17 cellular contexts compared by ENCODE assay signal in the genomic region with DNA sequence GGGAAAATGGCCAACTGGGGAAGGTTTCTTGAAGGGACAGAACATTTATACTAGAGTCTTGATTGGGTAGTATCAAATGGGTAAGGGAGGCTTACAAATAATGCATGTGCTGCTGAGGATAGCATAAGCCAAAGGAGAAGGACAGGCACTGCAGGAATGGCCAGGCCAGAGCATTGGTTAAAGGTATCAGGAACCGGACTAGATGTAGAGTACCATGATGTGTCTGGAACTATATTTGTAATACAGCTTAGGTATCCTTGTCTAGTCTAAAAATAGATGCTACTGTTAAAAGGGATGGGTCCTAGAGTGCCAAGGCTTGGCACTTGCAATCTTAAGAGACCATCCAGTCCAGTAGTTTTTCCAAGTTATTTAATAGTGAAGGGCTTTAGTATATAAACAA. TPM values are rescaled to one million over a fixed set of nuclear protein-coding genes. Genes with fewer than 3 reads are reported as not detected.
DNase-seq lines count a peak whose midpoint lies in the region; ATAC-seq, FAIRE-seq and TF ChIP-seq lines count a peak whose summit lies in the region.
"Had no signal": no experiment of that assay in that cellular context is flagged by ENCODE, and none has a peak within 500 bp of the region (broad histone marks: within the 10 kb centered on the region; RNA-seq: fewer than 3 reads in every experiment).

No MANE protein-coding gene starts in this region.

- H3K23me2 ChIP-seq in H1 (ENCODE audit: low read depth, low read length): no peaks in the 10 kb centered on the region

- no peak overlapping the region for H2BK15ac ChIP-seq in H1 (ENCODE audit: low read length)

- H3K14ac ChIP-seq in H1 (ENCODE audit: insufficient read length): no peak overlapping the region

- peaks cover 76% of the 10 kb centered on the region for H3K4me1 Mint-ChIP-seq in activated naive CD4-positive, alpha-beta T cell treated with anti-CD3 and anti-CD28 coated beads, Interleukin-2, amount 50 U/mL, for 24 hours
- H3K4me1 Mint-ChIP-seq in stimulated activated memory B cell treated with anti-CD40 and anti-IgM and Interleukin-4, amounts not matched to agents 10 μg/mL and 1 μg/mL and 100 μg/mL, for 72 hours: peaks cover 61% of the 10 kb centered on the region

- no peak overlapping the region for H3K56ac ChIP-seq in H1 (replicated peaks; ENCODE audit: insufficient read length, low read depth, low read length)

- no peak overlapping the region for H4K8ac ChIP-seq in H1 (ENCODE audit: extremely low read depth, insufficient read depth, low read length)

- peaks cover 0 to 29% of the 10 kb centered on the region in 2 experiments; a peak in 2 of 4 replicates for H3K79me2 ChIP-seq in H1 (ENCODE audit: control insufficient read depth in 1 of 2, insufficient read depth in 2 of 2, low read length in 2 of 2)

- H3K18ac ChIP-seq in H1 (ENCODE audit: extremely low read depth, low read length): no peak overlapping the region

- no peak overlapping the region for H3K4me3 Mint-ChIP-seq in activated naive CD4-positive, alpha-beta T cell treated with anti-CD3 and anti-CD28 coated beads, Interleukin-2, amount 50 U/mL, for 24 hours
- no peak overlapping the region for H3K4me3 Mint-ChIP-seq in stimulated activated memory B cell treated with anti-CD40 and anti-IgM and Interleukin-4, amounts not matched to agents 10 μg/mL and 1 μg/mL and 100 μg/mL, for 72 hours

- H3K27me3 ChIP-seq in RWPE2 (ENCODE audit: insufficient read depth, poor library complexity, severe bottlenecking): no peaks in the 10 kb centered on the region
- H3K27me3 ChIP-seq in H1 (replicated peaks in 1 of 4; ENCODE audit: control insufficient read depth in 3 of 4, extremely low read depth in 1 of 4, insufficient read depth in 3 of 4, low read length in 3 of 4): no peaks in the 10 kb centered on the region
- no peaks in the 10 kb centered on the region for H3K27me3 ChIP-seq in transverse colon
- H3K27me3 ChIP-seq: sigmoid colon had no signal

- H2BK12ac ChIP-seq in H1 (ENCODE audit: low read depth, low read length): no peak overlapping the region

- TF ChIP-seq EP300 in H1 (IDR thresholded peaks at IDR 0.05; ENCODE audit: borderline replicate concordance in 1 of 2, low read depth in 2 of 2, low read length in 2 of 2) (no peak), transverse colon (IDR thresholded peaks at IDR 0.05; ENCODE audit: low read depth) (no peak)

- 95% methylated on average over 1 of the region's 1 CpG; no CpG with 5 or more reads in 1 of the 2 experiments for WGBS in H1 (ENCODE audit: extremely low coverage in 1 of 2, insufficient coverage in 1 of 2, insufficient read length in 1 of 2, insufficient replicate concordance in 2 of 2, low coverage in 1 of 2, low lambda C conversion rate in 2 of 2, missing lambda C conversion rate in 1 of 2), 2 experiments
- 86 to 97% methylated on average over 1 of the region's 1 CpG for WGBS in transverse colon (ENCODE audit: low coverage in 1 of 2), 2 donors

- no peak overlapping the region for H4K91ac ChIP-seq in H1 (replicated peaks; ENCODE audit: insufficient read length, low read length)

- peaks cover 2 to 4% of the 10 kb centered on the region in 2 experiments for H4K20me1 ChIP-seq in H1 (replicated peaks in 1 of 2; ENCODE audit: control insufficient read depth in 1 of 2, insufficient read depth in 2 of 2, low read length in 2 of 2)

- POLR2A ChIA-PET in H1 (lab: Charles Lee; ENCODE audit: partially characterized antibody): interaction anchor here (1.1 to 2.4 kb wide), 7 partner anchors 9 to 44 kb away, joined by 3 to 11 read pairs (median 3); partner anchors contain the start of gene TMEM243

- no peak overlapping the region for H3K4me2 ChIP-seq in H1 (ENCODE audit: insufficient read depth in 1 of 2, low read depth in 2 of 2, low read length in 2 of 2)

- H3K4me3 ChIP-seq in RWPE2 (ENCODE audit: severe bottlenecking) (no peak overlapping the region), H1 (ENCODE audit: extremely low read depth in 1 of 4, insufficient read depth in 2 of 4, low read depth in 3 of 4, low read length in 4 of 4) (no peak overlapping the region), transverse colon (no peak overlapping the region)
- H3K4me3 ChIP-seq: sigmoid colon had no signal

- H3K4me1 ChIP-seq in RWPE2 (ENCODE audit: insufficient read depth, poor library complexity, severe bottlenecking) (no peaks in the 10 kb centered on the region), H1 (replicated peaks in 1 of 4; ENCODE audit: control insufficient read depth in 3 of 4, insufficient read depth in 4 of 4, low read length in 3 of 4) (0 out of 7 replicates have a peak, but pooled peaks cover 0 to 2% (median 0%) of the 10 kb centered on the region in 4 experiments), transverse colon (peaks cover 0 to 5% (median 0%) of the 10 kb centered on the region in 4 donors)
- H3K4me1 ChIP-seq: sigmoid colon had no signal

- H2BK20ac ChIP-seq in H1 (ENCODE audit: low read length): no peak overlapping the region

- no peak overlapping the region for H2BK120ac ChIP-seq in H1 (replicated peaks; ENCODE audit: low read depth, low read length)

- no peak overlapping the region for H4K5ac ChIP-seq in H1 (ENCODE audit: insufficient read length, low read depth, low read length)

- DNase-seq in activated naive CD4-positive, alpha-beta T cell treated with Interleukin-2 at 50 U/mL for 16 hours: no peak
- DNase-seq in RWPE2 (ENCODE audit: low spot score) (no peak), H1 (ENCODE audit: low read depth in 1 of 2, low spot score in 2 of 2) (no peak), transverse colon (no peak), DMS153 treated with DMSO at 0.1 percent for 48 hours (lab: John Stamatoyannopoulos, UW; ENCODE audit: unreplicated experiment) (no peak)
- DNase-seq: activated CD4-positive, CD25-positive, alpha-beta regulatory T cell; central memory CD4-positive, alpha-beta T cell; GDM1; midbrain; MM.1S; NCI-H1930; nucleus accumbens; sigmoid colon had no signal

- in situ Hi-C loops in transverse colon (cut with MboI; ENCODE audit: low pct_ligation_motif_present in 1 of 4, low pct_unique_long_range_greater_than_20kb in 1 of 4, low sequenced_read_pairs in 3 of 4): no loop called here

- peaks cover 45% of the 10 kb centered on the region for H3K36me3 Mint-ChIP-seq in activated naive CD4-positive, alpha-beta T cell treated with anti-CD3 and anti-CD28 coated beads, Interleukin-2, amount 50 U/mL, for 24 hours
- peaks cover 62% of the 10 kb centered on the region for H3K36me3 Mint-ChIP-seq in stimulated activated memory B cell treated with anti-CD40 and anti-IgM and Interleukin-4, amounts not matched to agents 10 μg/mL and 1 μg/mL and 100 μg/mL, for 72 hours

- H3K23ac ChIP-seq in H1 (ENCODE audit: insufficient read length): no peak overlapping the region

- H3K27ac ChIP-seq in RWPE2 (ENCODE audit: poor library complexity, severe bottlenecking) (no peak overlapping the region), H1 (ENCODE audit: low read depth, low read length) (no peak overlapping the region), transverse colon (no peak overlapping the region)
- H3K27ac ChIP-seq: sigmoid colon had no signal

- no peaks in the 10 kb centered on the region for H3K9me3 ChIP-seq in RWPE2 (ENCODE audit: severe bottlenecking)
- H3K9me3 ChIP-seq in H1 (ENCODE audit: insufficient read depth in 2 of 2, low read depth in 1 of 2, low read length in 1 of 2): peaks cover 4 to 7% of the 10 kb centered on the region in 2 experiments; a peak in 1 of 4 replicates
- H3K9me3 ChIP-seq in transverse colon: no peaks in the 10 kb centered on the region
- H3K9me3 ChIP-seq: sigmoid colon had no signal

- H3K9ac ChIP-seq in H1 (replicated peaks in 1 of 4; ENCODE audit: extremely low read depth in 1 of 4, low read depth in 3 of 4, low read length in 3 of 4): no peak overlapping the region

- no peak overlapping the region for H2BK5ac ChIP-seq in H1 (ENCODE audit: low read depth, low read length)

- H2AFZ ChIP-seq in H1 (ENCODE audit: low read length): no peak overlapping the region

- H2AK5ac ChIP-seq in H1 (ENCODE audit: low read depth, low read length): no peak overlapping the region

- no peak overlapping the region for H3K4ac ChIP-seq in H1 (replicated peaks; ENCODE audit: insufficient read length, low read depth, low read length)

- H3K36me3 ChIP-seq in RWPE2 (ENCODE audit: low read depth) (peaks cover 70% of the 10 kb centered on the region), H1 (ENCODE audit: control insufficient read depth in 2 of 4, insufficient read depth in 4 of 4, low read length in 3 of 4) (peaks cover 4 to 58% (median 34%) of the 10 kb centered on the region in 4 experiments; a peak in 6 of 8 replicates), transverse colon (peaks cover 0 to 34% (median 14%) of the 10 kb centered on the region in 4 donors)

- H3K27ac Mint-ChIP-seq in activated naive CD4-positive, alpha-beta T cell treated with anti-CD3 and anti-CD28 coated beads, Interleukin-2, amount 50 U/mL, for 24 hours: peak overlapping the region; percentile 91
- peak overlapping the region; percentile 29 for H3K27ac Mint-ChIP-seq in stimulated activated memory B cell treated with anti-CD40 and anti-IgM and Interleukin-4, amounts not matched to agents 10 μg/mL and 1 μg/mL and 100 μg/mL, for 72 hours

- no peak for TF ChIP-seq RAD21 in H1 (IDR thresholded peaks at IDR 0.05 in 1 of 2, conservative IDR thresholded peaks at IDR 0.05 in 1 of 2; ENCODE audit: low read depth in 2 of 2, low read length in 2 of 2)

- ATAC-seq in RWPE2 (ENCODE audit: low read depth): peak; percentile 9; the same call in 1 of the 3 replicates
- ATAC-seq in stimulated activated memory B cell treated with anti-CD40 and anti-IgM and Interleukin-4, amounts not matched to agents 10 μg/mL and 1 μg/mL and 100 μg/mL, for 72 hours: no peak
- ATAC-seq in HG02759 (IDR thresholded peaks at IDR 0.05; ENCODE audit: unreplicated experiment): no peak

- TF ChIP-seq POLR2A in H1 (IDR thresholded peaks at IDR 0.05; ENCODE audit: control extremely low read depth in 1 of 2, low read depth in 2 of 2, low read length in 2 of 2) (peak in 1 of 2 experiments; percentile 44; a peak in 1 of 3 replicates), transverse colon (IDR thresholded peaks at IDR 0.05) (no peak)

- no peaks in the 10 kb centered on the region for H3K27me3 Mint-ChIP-seq in activated naive CD4-positive, alpha-beta T cell treated with anti-CD3 and anti-CD28 coated beads, Interleukin-2, amount 50 U/mL, for 24 hours
- H3K27me3 Mint-ChIP-seq in stimulated activated memory B cell treated with anti-CD40 and anti-IgM and Interleukin-4, amounts not matched to agents 10 μg/mL and 1 μg/mL and 100 μg/mL, for 72 hours: no peaks in the 10 kb centered on the region

- TF ChIP-seq CTCF in RWPE2 (IDR thresholded peaks at IDR 0.05; ENCODE audit: poor library complexity, severe bottlenecking) (no peak), H1 (IDR thresholded peaks at IDR 0.05; ENCODE audit: control extremely low read depth in 1 of 3, insufficient read depth in 1 of 3, low read depth in 1 of 3, low read length in 3 of 3) (no peak), transverse colon (IDR thresholded peaks at IDR 0.05) (no peak)

- H3K79me1 ChIP-seq in H1 (ENCODE audit: low read depth, low read length): peaks cover 3% of the 10 kb centered on the region; the same call in 1 of the 2 replicates

- FAIRE-seq in H1 (lab: Jason Lieb, UNC): no peak
- FAIRE-seq: keratinocyte had no signal

- CTCF ChIA-PET in H1 (lab: Charles Lee; ENCODE audit: partially characterized antibody): interaction anchor here (0.9 to 1.3 kb wide), 2 partner anchors 14 to 21 kb away, joined by 3 to 5 read pairs; no protein-coding TSS in a partner anchor

- intact Hi-C loops in transverse colon (cut with DNase I; ENCODE audit: low total_unique reads): no loop called here

- peaks cover 5% of the 10 kb centered on the region for H3K9me3 Mint-ChIP-seq in activated naive CD4-positive, alpha-beta T cell treated with anti-CD3 and anti-CD28 coated beads, Interleukin-2, amount 50 U/mL, for 24 hours
- peaks cover 3% of the 10 kb centered on the region for H3K9me3 Mint-ChIP-seq in stimulated activated memory B cell treated with anti-CD40 and anti-IgM and Interleukin-4, amounts not matched to agents 10 μg/mL and 1 μg/mL and 100 μg/mL, for 72 hours

RNA-seq across cellular contexts. Expression of gene TMEM243, which starts 20.3 kb away (rescaled TPM):
- 26.0 and 27.6 TPM in 2 replicates for total RNA-seq in H1 (2021; fragmentation: NEBNext Ultra II Directional; extraction: Animal tissue kit (Norgen Biotek cat#: 25700))
- 16.4 and 23.7 TPM in 2 replicates for polyA plus RNA-seq in H1 (2011; rRNA removed)
- polyA plus RNA-seq in H1 (2011; cell fraction: cytosol; rRNA removed): 25.0 TPM
- 23.2 TPM for polyA plus RNA-seq in H1 (2011; cell fraction: nucleus; rRNA removed)
- 17.4 to 22.2 TPM (median 18.6 TPM) in 4 replicates for polyA plus RNA-seq in H1 (2012, experiment 1 of 2)
- polyA plus RNA-seq in H1 (2012, experiment 2 of 2): 13.3 TPM
- polyA plus RNA-seq in H1 (2013, experiment 1 of 2): 25.3 TPM
- polyA plus RNA-seq in H1 (2013, experiment 2 of 2): 25.3 TPM
- polyA minus RNA-seq in H1 (2011; rRNA and poly(A)+ RNA removed): 22.3 and 23.7 TPM in 2 replicates
- 11.0 TPM for polyA minus RNA-seq in H1 (2011; cell fraction: cytosol; rRNA and poly(A)+ RNA removed)
- polyA minus RNA-seq in H1 (2011; cell fraction: nucleus; rRNA and poly(A)+ RNA removed): 61.9 TPM
- 10 to 100 TPM in 2 of 4 donors, 1 to 10 TPM in 1, not detected in 1; 2.2 to 59.4 (median 19.1) TPM for total RNA-seq in transverse colon

RNA-seq across cellular contexts. Expression of gene DMTF1, which starts 47.0 kb away (rescaled TPM):
- 76.9 and 86.0 TPM in 2 replicates for total RNA-seq in H1 (2021; fragmentation: NEBNext Ultra II Directional; extraction: Animal tissue kit (Norgen Biotek cat#: 25700))
- polyA plus RNA-seq in H1 (2011; rRNA removed): 70.7 and 115 TPM in 2 replicates
- 99.6 TPM for polyA plus RNA-seq in H1 (2011; cell fraction: cytosol; rRNA removed)
- 185 TPM for polyA plus RNA-seq in H1 (2011; cell fraction: nucleus; rRNA removed)
- polyA plus RNA-seq in H1 (2012, experiment 1 of 2): 65.1 to 94.7 TPM (median 73.4 TPM) in 4 replicates
- polyA plus RNA-seq in H1 (2012, experiment 2 of 2): 2.3 TPM
- polyA plus RNA-seq in H1 (2013, experiment 1 of 2): 91.8 TPM
- 76.8 TPM for polyA plus RNA-seq in H1 (2013, experiment 2 of 2)
- 181 and 185 TPM in 2 replicates for polyA minus RNA-seq in H1 (2011; rRNA and poly(A)+ RNA removed)
- 67.2 TPM for polyA minus RNA-seq in H1 (2011; cell fraction: cytosol; rRNA and poly(A)+ RNA removed)
- polyA minus RNA-seq in H1 (2011; cell fraction: nucleus; rRNA and poly(A)+ RNA removed): 523 TPM
- total RNA-seq in transverse colon: 100 to 1,000 TPM in 2 of 4 donors, 10 to 100 TPM in 2; 77.4 to 157 (median 121) TPM
